ENCODE assay signal across 20 cellular contexts in genomic region chr11:133917921-133918605, GRCh38. TPM values are rescaled to one million over a fixed set of nuclear protein-coding genes. Genes with fewer than 3 reads are reported as not detected.
DNase-seq lines count a peak whose midpoint lies in the region; ATAC-seq lines count a peak whose summit lies in the region.
"Had no signal": no experiment of that assay in that cellular context is flagged by ENCODE, and none has a peak within 500 bp of the region (broad histone marks: within the 10 kb centered on the region; RNA-seq: fewer than 3 reads in every experiment).

No MANE protein-coding gene starts in this region.

- H2AFZ ChIP-seq in neuronal stem cell (ENCODE audit: low read length) = no peak overlapping the region

- peak overlapping the region; percentile 20 for H2AK5ac ChIP-seq in neuronal stem cell (ENCODE audit: low read depth, low read length)

- peaks cover 9 to 14% of the 10 kb centered on the region in 2 donors for H3K36me3 ChIP-seq in neuronal stem cell (replicated peaks in 1 of 2; ENCODE audit: control insufficient read depth in 2 of 2, insufficient read depth in 2 of 2, low read length in 2 of 2)
- H3K36me3 ChIP-seq: left lung, SJSA1 had no signal

- H3K36me3 Mint-ChIP-seq in T-helper 17 cell (ENCODE audit: low read depth) = peaks cover 3% of the 10 kb centered on the region
- H3K36me3 Mint-ChIP-seq: natural killer cell had no signal

- DNase-seq in DMS53 (lab: John Stamatoyannopoulos, UW) (peak; percentile 45), DMS53 treated with DMSO at 0.1 percent for 48 hours (lab: John Stamatoyannopoulos, UW; ENCODE audit: unreplicated experiment) (no peak), T-helper 17 cell (no peak), neuronal stem cell (ENCODE audit: low spot score) (peak; percentile 24), GDM1 (lab: John Stamatoyannopoulos, UW) (no peak)
- DNase-seq in effector CD8-positive, alpha-beta T cell (lab: John Stamatoyannopoulos, UW) = no peak
- DNase-seq: activated CD4-positive, alpha-beta T cell treated with anti-CD3 and anti-CD28 coated beads, Interleukin-2, amount 10 ng/mL, durations not matched to agents 24 days and 14 days; activated T-cell treated with anti-CD3 and anti-CD28 coated beads, Interleukin-2, amount 50 U/mL, for 24 hours; GOT3; natural killer cell; NCI-H187 treated with DMSO at 0.1 percent for 48 hours; NCI-H510A; retina; T1000 had no signal

- H3K4me2 ChIP-seq in neuronal stem cell (ENCODE audit: insufficient read depth, low read length, poor library complexity, severe bottlenecking) = peak overlapping the region; percentile 52

- peak overlapping the region; percentile 44 for H3K9ac ChIP-seq in neuronal stem cell (ENCODE audit: low read depth, low read length, poor library complexity)

- peaks cover 0 to 2% (median 0%) of the 10 kb centered on the region in 3 experiments for H3K27me3 ChIP-seq in neuronal stem cell (ENCODE audit: control insufficient read depth in 3 of 3, insufficient read depth in 3 of 3, low read depth in 1 of 3, low read length in 3 of 3)
- H3K27me3 ChIP-seq: SJSA1 had no signal

- peak overlapping the region; percentile 93 for H3K4ac ChIP-seq in neuronal stem cell (ENCODE audit: low read length)

- H3K23ac ChIP-seq in neuronal stem cell (ENCODE audit: low read depth, low read length, poor library complexity) = no peak overlapping the region

- H2BK120ac ChIP-seq in neuronal stem cell (ENCODE audit: low read depth, low read length) = no peak overlapping the region

- no peaks in the 10 kb centered on the region for H3K9me3 ChIP-seq in T-helper 17 cell (ENCODE audit: control insufficient read depth, low read length, poor library complexity, severe bottlenecking)
- no peaks in the 10 kb centered on the region for H3K9me3 ChIP-seq in neuronal stem cell (replicated peaks in 1 of 2; ENCODE audit: control insufficient read depth in 2 of 2, insufficient read depth in 1 of 2, low read depth in 1 of 2, low read length in 2 of 2)
- H3K9me3 ChIP-seq: left lung, SJSA1 had no signal

- no CpG with 5 or more reads among the region's 51 CpGs for WGBS in neuronal stem cell (ENCODE audit: extremely low coverage in 2 of 2, insufficient read length in 2 of 2, insufficient replicate concordance in 1 of 2), 2 donors

- H2BK15ac ChIP-seq in neuronal stem cell (ENCODE audit: low read length) = peak overlapping the region; percentile 96

- ATAC-seq in T-helper 17 cell (peak; percentile 35), GM18868 (IDR thresholded peaks at IDR 0.05; ENCODE audit: unreplicated experiment) (no peak)
- ATAC-seq: left lung had no signal

- no peak overlapping the region for H2BK12ac ChIP-seq in neuronal stem cell (ENCODE audit: low read length)

- H3K4me3 ChIP-seq in iPS-11a (ENCODE audit: low read depth, low read length) (peak overlapping the region; percentile 13), neuronal stem cell (ENCODE audit: low read length in 2 of 2) (peak overlapping the region in 1 of 2 donors; percentile 19)
- H3K4me3 ChIP-seq: left lung, SJSA1 had no signal

- peaks cover 0 to 6% of the 10 kb centered on the region in 2 donors for H3K4me1 ChIP-seq in neuronal stem cell (ENCODE audit: control insufficient read depth in 2 of 2, insufficient read depth in 1 of 2, low read depth in 1 of 2, low read length in 2 of 2)
- H3K4me1 ChIP-seq: left lung, SJSA1 had no signal

- H3K4me1 Mint-ChIP-seq in T-helper 17 cell = peaks cover 4% of the 10 kb centered on the region
- H3K4me1 Mint-ChIP-seq: natural killer cell had no signal

- H3K79me1 ChIP-seq in neuronal stem cell (ENCODE audit: low read depth, low read length) = no peaks in the 10 kb centered on the region

- H4K91ac ChIP-seq in neuronal stem cell (ENCODE audit: low read depth, low read length, poor library complexity) = no peak overlapping the region

- no peak overlapping the region for H3K14ac ChIP-seq in neuronal stem cell (ENCODE audit: low read length)

- no peaks in the 10 kb centered on the region for H3K27me3 Mint-ChIP-seq in T-helper 17 cell
- H3K27me3 Mint-ChIP-seq: activated CD4-positive, alpha-beta T cell treated with anti-CD3 and anti-CD28 coated beads, Interleukin-2, amount 10 ng/mL, durations not matched to agents 24 days and 14 days; activated T-cell treated with anti-CD3 and anti-CD28 coated beads, Interleukin-2, amount 50 U/mL, for 24 hours had no signal

- peak overlapping the region; percentile 87 for H3K18ac ChIP-seq in neuronal stem cell (ENCODE audit: low read length)

- H3K4me3 Mint-ChIP-seq in T-helper 17 cell = peak overlapping the region; percentile 81
- H3K4me3 Mint-ChIP-seq: activated CD4-positive, alpha-beta T cell treated with anti-CD3 and anti-CD28 coated beads, Interleukin-2, amount 10 ng/mL, durations not matched to agents 24 days and 14 days had no signal

- H3K27ac Mint-ChIP-seq in T-helper 17 cell = no peak overlapping the region
- H3K27ac Mint-ChIP-seq: activated T-cell treated with anti-CD3 and anti-CD28 coated beads, Interleukin-2, amount 50 U/mL, for 24 hours; natural killer cell had no signal

- peak overlapping the region; percentile 82 for H4K8ac ChIP-seq in neuronal stem cell (ENCODE audit: low read depth, low read length)

- peak overlapping the region; percentile 66 for H2BK5ac ChIP-seq in neuronal stem cell (ENCODE audit: low read length)

- H3K27ac ChIP-seq in neuronal stem cell (replicated peaks; ENCODE audit: low read length) = no peak overlapping the region
- H3K27ac ChIP-seq: 22Rv1, C4-2B, left lung, SJSA1 had no signal

RNA-seq across cellular contexts. Expression of gene IGSF9B, which starts 38.7 kb away (rescaled TPM):
- total RNA-seq in T-helper 17 cell = 10 to 100 TPM; 43.8 to 52.9 TPM
- polyA plus RNA-seq in neuronal stem cell (2013, experiment 1 of 2) = 3.9 TPM
- 3.8 TPM for polyA plus RNA-seq in neuronal stem cell (2013, experiment 2 of 2)
- total RNA-seq: SJSA1 had no signal

Comparison
In these comparisons a context has a peak if more than half of its experiments do, and no peak if none do; other contexts are left out.
1. DNase-seq: peak in DMS53 (single experiment) and neuronal stem cell (single experiment); none in DMS53 treated with DMSO at 0.1 percent for 48 hours (single experiment), T-helper 17 cell (0 of 3), effector CD8-positive, alpha-beta T cell (single experiment) and GDM1 (single experiment).